ENCODE assay signal across 1 cellular context in genomic region chr19:49805822-49806612, GRCh38.
TF ChIP-seq lines count a peak whose summit lies in the region.

No MANE protein-coding gene starts in this region.

TF ChIP-seq in A549, 52 proteins besides CTCF, POLR2A, EP300 and RAD21:
- TF ChIP-seq KDM1A (IDR thresholded peaks at IDR 0.05; ENCODE audit: low read depth) (0 out of 2 replicates have a peak, but pooled peaks have one; percentile 43), RNF2 (IDR thresholded peaks at IDR 0.05; ENCODE audit: borderline replicate concordance, low read depth) (no peak), RFX5 (IDR thresholded peaks at IDR 0.05) (no peak), ELK1 (IDR thresholded peaks at IDR 0.05; ENCODE audit: low read depth, low read length) (no peak)
